1 cellular context compared by ENCODE assay signal in the genomic region with DNA sequence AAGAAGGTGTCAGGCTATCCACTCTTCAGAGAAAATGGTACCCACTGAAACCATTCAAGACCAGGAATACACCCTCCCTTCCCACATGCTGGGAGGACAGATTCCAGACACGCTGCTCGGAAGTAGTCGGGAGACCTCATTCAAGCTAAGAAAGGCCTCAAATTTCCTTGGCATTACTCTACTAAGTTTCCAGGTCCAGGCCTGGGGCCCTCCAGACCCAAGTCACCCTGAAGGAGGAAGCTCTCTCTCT.
TF ChIP-seq lines count a peak whose summit lies in the region.

No MANE protein-coding gene starts in this region.

TF ChIP-seq in HepG2, 621 proteins besides CTCF, POLR2A, EP300 and RAD21 (continued from another document and continues in another):
- TF ChIP-seq FUBP1 (CRISPR knock-in tag; IDR thresholded peaks at IDR 0.05; ENCODE audit: borderline replicate concordance), result no peak
- TF ChIP-seq KDM4B (CRISPR knock-in tag; IDR thresholded peaks at IDR 0.05), result no peak
- no peak for TF ChIP-seq PPARG (CRISPR knock-in tag; conservative IDR thresholded peaks at IDR 0.05)
- 0 out of 2 replicates have a peak, but pooled peaks have one; percentile 29 for TF ChIP-seq BRF2 (CRISPR knock-in tag; IDR thresholded peaks at IDR 0.05)
- TF ChIP-seq HNF1B (CRISPR knock-in tag; IDR thresholded peaks at IDR 0.05), result no peak
- peak; percentile 60; the same call in 1 of the 2 replicates for TF ChIP-seq CREM (IDR thresholded peaks at IDR 0.05)
- TF ChIP-seq CREM (CRISPR knock-in tag; IDR thresholded peaks at IDR 0.05), result no peak
- TF ChIP-seq, protein P1, sequence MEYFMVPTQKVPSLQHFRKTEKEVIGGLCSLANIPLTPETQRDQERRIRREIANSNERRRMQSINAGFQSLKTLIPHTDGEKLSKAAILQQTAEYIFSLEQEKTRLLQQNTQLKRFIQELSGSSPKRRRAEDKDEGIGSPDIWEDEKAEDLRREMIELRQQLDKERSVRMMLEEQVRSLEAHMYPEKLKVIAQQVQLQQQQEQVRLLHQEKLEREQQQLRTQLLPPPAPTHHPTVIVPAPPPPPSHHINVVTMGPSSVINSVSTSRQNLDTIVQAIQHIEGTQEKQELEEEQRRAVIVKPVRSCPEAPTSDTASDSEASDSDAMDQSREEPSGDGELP (IDR thresholded peaks at IDR 0.05; ENCODE audit: borderline replicate concordance, low read depth), result no peak
- TF ChIP-seq, protein P2, sequence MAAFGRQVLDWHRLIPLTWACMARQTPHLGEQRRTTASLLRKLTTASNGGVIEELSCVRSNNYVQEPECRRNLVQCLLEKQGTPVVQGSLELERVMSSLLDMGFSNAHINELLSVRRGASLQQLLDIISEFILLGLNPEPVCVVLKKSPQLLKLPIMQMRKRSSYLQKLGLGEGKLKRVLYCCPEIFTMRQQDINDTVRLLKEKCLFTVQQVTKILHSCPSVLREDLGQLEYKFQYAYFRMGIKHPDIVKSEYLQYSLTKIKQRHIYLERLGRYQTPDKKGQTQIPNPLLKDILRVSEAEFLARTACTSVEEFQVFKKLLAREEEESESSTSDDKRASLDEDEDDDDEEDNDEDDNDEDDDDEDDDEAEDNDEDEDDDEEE (CRISPR knock-in tag; IDR thresholded peaks at IDR 0.05), result no peak
- TF ChIP-seq ZNF691 (CRISPR knock-in tag; IDR thresholded peaks at IDR 0.05; ENCODE audit: borderline replicate concordance, low read depth), result no peak
- TF ChIP-seq ZNF33B (CRISPR knock-in tag; IDR thresholded peaks at IDR 0.05), result peak; percentile 59; the same call in 1 of the 2 replicates
- TF ChIP-seq FOXJ3 (CRISPR knock-in tag; IDR thresholded peaks at IDR 0.05; ENCODE audit: borderline replicate concordance), result peak; percentile 23; the same call in 1 of the 2 replicates
- TF ChIP-seq MYC (CRISPR knock-in tag; IDR thresholded peaks at IDR 0.05; ENCODE audit: borderline replicate concordance), result no peak
- TF ChIP-seq AFF4 (CRISPR knock-in tag; IDR thresholded peaks at IDR 0.05), result no peak
- TF ChIP-seq ZNF567 (CRISPR knock-in tag; IDR thresholded peaks at IDR 0.05; ENCODE audit: borderline replicate concordance), result no peak
- TF ChIP-seq ZNF781 (CRISPR knock-in tag; IDR thresholded peaks at IDR 0.05; ENCODE audit: borderline replicate concordance, not compliant biosample characterization), result peak; percentile 87
- TF ChIP-seq HDAC1 (CRISPR knock-in tag; IDR thresholded peaks at IDR 0.05), result no peak
- no peak for TF ChIP-seq JUNB (CRISPR knock-in tag; IDR thresholded peaks at IDR 0.05; ENCODE audit: borderline replicate concordance)
- no peak for TF ChIP-seq KIAA2018 (CRISPR knock-in tag; IDR thresholded peaks at IDR 0.05; ENCODE audit: borderline replicate concordance)
- TF ChIP-seq ZNF362 (CRISPR knock-in tag; IDR thresholded peaks at IDR 0.05; ENCODE audit: borderline replicate concordance), result no peak
- no peak for TF ChIP-seq HNRNPLL (IDR thresholded peaks at IDR 0.05; ENCODE audit: low read depth, low read length, poor library complexity, severe bottlenecking)
- no peak for TF ChIP-seq PAX8 (CRISPR knock-in tag; IDR thresholded peaks at IDR 0.05; ENCODE audit: borderline replicate concordance)
- TF ChIP-seq ZNF580 (CRISPR knock-in tag; IDR thresholded peaks at IDR 0.05; ENCODE audit: borderline replicate concordance, low read depth), result no peak
- no peak; the same call in 1 of the 2 replicates for TF ChIP-seq ZNF430 (CRISPR knock-in tag; IDR thresholded peaks at IDR 0.05)
